ENCODE assay signal across 1 cellular context in genomic region chr13:23610187-23610576, GRCh38.
TF ChIP-seq lines count a peak whose summit lies in the region.

No MANE protein-coding gene starts in this region.

TF ChIP-seq in HepG2, 621 proteins besides CTCF, POLR2A, EP300 and RAD21 (continues in another document):
- TF ChIP-seq ZBTB46 (CRISPR knock-in tag; IDR thresholded peaks at IDR 0.05; ENCODE audit: borderline replicate concordance): no peak
- TF ChIP-seq ARHGAP35 (CRISPR knock-in tag; IDR thresholded peaks at IDR 0.05; ENCODE audit: borderline replicate concordance): no peak
- no peak for TF ChIP-seq ATAD3A (CRISPR knock-in tag; IDR thresholded peaks at IDR 0.05)
- no peak for TF ChIP-seq CC2D1A (CRISPR knock-in tag; IDR thresholded peaks at IDR 0.05)
- no peak for TF ChIP-seq FOXA1 (IDR thresholded peaks at IDR 0.05)
- TF ChIP-seq FOXA1 (CRISPR knock-in tag; IDR thresholded peaks at IDR 0.05): peak; percentile 57
- TF ChIP-seq ZNF605 (CRISPR knock-in tag; IDR thresholded peaks at IDR 0.05): no peak
- no peak for TF ChIP-seq MZF1 (CRISPR knock-in tag; IDR thresholded peaks at IDR 0.05; ENCODE audit: borderline replicate concordance)
- no peak for TF ChIP-seq ZNF746 (CRISPR knock-in tag; IDR thresholded peaks at IDR 0.05)
- TF ChIP-seq ZNF20 (CRISPR knock-in tag; IDR thresholded peaks at IDR 0.05): no peak
- TF ChIP-seq SRY (CRISPR knock-in tag; IDR thresholded peaks at IDR 0.05): no peak
- no peak for TF ChIP-seq ARID3A (IDR thresholded peaks at IDR 0.05; ENCODE audit: low read depth, low read length)
- TF ChIP-seq ZNF660 (CRISPR knock-in tag; IDR thresholded peaks at IDR 0.05; ENCODE audit: borderline replicate concordance, low read depth): no peak
- peak; percentile 57; the same call in 1 of the 2 replicates for TF ChIP-seq RXRB (CRISPR knock-in tag; IDR thresholded peaks at IDR 0.05; ENCODE audit: borderline replicate concordance)
- no peak for TF ChIP-seq MXD3 (CRISPR knock-in tag; IDR thresholded peaks at IDR 0.05)
- TF ChIP-seq ZFP1 (CRISPR knock-in tag; IDR thresholded peaks at IDR 0.05): no peak
- TF ChIP-seq MAF1 (CRISPR knock-in tag; IDR thresholded peaks at IDR 0.05; ENCODE audit: borderline replicate concordance): no peak
- TF ChIP-seq IRX3 (CRISPR knock-in tag; IDR thresholded peaks at IDR 0.05; ENCODE audit: borderline replicate concordance, low read depth): no peak
- TF ChIP-seq POGK (CRISPR knock-in tag; conservative IDR thresholded peaks at IDR 0.05): no peak
- no peak for TF ChIP-seq ZBTB21 (CRISPR knock-in tag; IDR thresholded peaks at IDR 0.05)
- TF ChIP-seq NR2F2 (IDR thresholded peaks at IDR 0.05; ENCODE audit: borderline replicate concordance, low read depth): no peak
- TF ChIP-seq ZKSCAN1 (IDR thresholded peaks at IDR 0.05; ENCODE audit: low read length): no peak
- no peak for TF ChIP-seq LBX2 (CRISPR knock-in tag; IDR thresholded peaks at IDR 0.05; ENCODE audit: borderline replicate concordance)
- no peak for TF ChIP-seq ZNF576 (CRISPR knock-in tag; IDR thresholded peaks at IDR 0.05)
- no peak for TF ChIP-seq CBX1 (IDR thresholded peaks at IDR 0.05; ENCODE audit: low read depth)
- no peak for TF ChIP-seq ATF7 (IDR thresholded peaks at IDR 0.05)
- no peak for TF ChIP-seq ATF7 (CRISPR knock-in tag; IDR thresholded peaks at IDR 0.05)
- TF ChIP-seq RFX3 (CRISPR knock-in tag; IDR thresholded peaks at IDR 0.05): no peak
- TF ChIP-seq SNAI1 (CRISPR knock-in tag; IDR thresholded peaks at IDR 0.05; ENCODE audit: borderline replicate concordance): no peak
- TF ChIP-seq CREBL2 (CRISPR knock-in tag; IDR thresholded peaks at IDR 0.05; ENCODE audit: borderline replicate concordance): no peak
- TF ChIP-seq TIGD3 (CRISPR knock-in tag; IDR thresholded peaks at IDR 0.05; ENCODE audit: borderline replicate concordance): no peak
- TF ChIP-seq SOX6 (IDR thresholded peaks at IDR 0.05): no peak
- TF ChIP-seq SOX6 (CRISPR knock-in tag; IDR thresholded peaks at IDR 0.05): peak; percentile 76
- TF ChIP-seq BATF2 (CRISPR knock-in tag; IDR thresholded peaks at IDR 0.05): no peak
- no peak for TF ChIP-seq ZFP62 (CRISPR knock-in tag; IDR thresholded peaks at IDR 0.05)
- peak; percentile 37; the same call in 1 of the 2 replicates for TF ChIP-seq THRA (CRISPR knock-in tag; IDR thresholded peaks at IDR 0.05; ENCODE audit: borderline replicate concordance)
- no peak for TF ChIP-seq YEATS2 (CRISPR knock-in tag; IDR thresholded peaks at IDR 0.05; ENCODE audit: borderline replicate concordance)
- no peak for TF ChIP-seq ZNF670 (CRISPR knock-in tag; IDR thresholded peaks at IDR 0.05; ENCODE audit: borderline replicate concordance)
- no peak for TF ChIP-seq SIN3A (IDR thresholded peaks at IDR 0.05; ENCODE audit: borderline replicate concordance, low read depth, low read length)
- TF ChIP-seq ZNF816 (CRISPR knock-in tag; IDR thresholded peaks at IDR 0.05; ENCODE audit: borderline replicate concordance): no peak
- TF ChIP-seq KDM3A (CRISPR knock-in tag; IDR thresholded peaks at IDR 0.05; ENCODE audit: low read depth): no peak
- TF ChIP-seq ZNF770 (CRISPR knock-in tag; IDR thresholded peaks at IDR 0.05): no peak
- TF ChIP-seq ZNF761 (CRISPR knock-in tag; conservative IDR thresholded peaks at IDR 0.05): no peak
- TF ChIP-seq BHLHE40 (IDR thresholded peaks at IDR 0.05; ENCODE audit: low read length): no peak
- peak; percentile 51 for TF ChIP-seq ZNF263 (CRISPR knock-in tag; IDR thresholded peaks at IDR 0.05)
- TF ChIP-seq ZBED4 (CRISPR knock-in tag; IDR thresholded peaks at IDR 0.05; ENCODE audit: borderline replicate concordance): no peak
- no peak for TF ChIP-seq RARG (CRISPR knock-in tag; IDR thresholded peaks at IDR 0.05; ENCODE audit: low read depth)
- TF ChIP-seq KDM6A (CRISPR knock-in tag; IDR thresholded peaks at IDR 0.05; ENCODE audit: low read depth): no peak
- TF ChIP-seq ZNF691 (CRISPR knock-in tag; IDR thresholded peaks at IDR 0.05; ENCODE audit: borderline replicate concordance, low read depth): no peak
- peak; percentile 42; the same call in 1 of the 2 replicates for TF ChIP-seq IKZF5 (CRISPR knock-in tag; IDR thresholded peaks at IDR 0.05)
